In genomic region chr22:43270314-43270908, GRCh38 we compare ENCODE assay signal across 13 cellular contexts.
DNase-seq lines count a peak whose midpoint lies in the region; ATAC-seq and TF ChIP-seq lines count a peak whose summit lies in the region.
"Had no signal": no experiment of that assay in that cellular context is flagged by ENCODE, and none has a peak within 500 bp of the region (broad histone marks: within the 10 kb centered on the region; RNA-seq: fewer than 3 reads in every experiment).

No MANE protein-coding gene starts in this region.

- H3K27ac ChIP-seq in esophagus squamous epithelium (peak overlapping the region in 1 of 4 donors; percentile 9), gastroesophageal sphincter (no peak overlapping the region)

- 68 to 90% methylated on average over 2 to 3 of the region's 13 CpGs for WGBS in esophagus squamous epithelium, 2 donors
- WGBS in gastroesophageal sphincter (ENCODE audit: low coverage in 1 of 2), 2 donors: 85% methylated on average over 4 of the region's 13 CpGs; no CpG with 5 or more reads in 1 of the 2 donors

- ATAC-seq in gastroesophageal sphincter: no peak
- ATAC-seq: Right ventricle myocardium inferior had no signal

- H3K4me1 ChIP-seq in esophagus squamous epithelium (peaks cover 0 to 1% (median 0%) of the 10 kb centered on the region in 3 donors), gastroesophageal sphincter (peaks cover 0 to 12% (median 0%) of the 10 kb centered on the region in 3 donors)

- TF ChIP-seq POLR2A in esophagus squamous epithelium (IDR thresholded peaks at IDR 0.05) (no peak), gastroesophageal sphincter (IDR thresholded peaks at IDR 0.05) (no peak)

- H3K36me3 ChIP-seq in esophagus squamous epithelium (no peaks in the 10 kb centered on the region), gastroesophageal sphincter (peaks cover 0 to 50% of the 10 kb centered on the region in 2 donors)

- H3K4me3 ChIP-seq in fibroblast of villous mesenchyme (ENCODE audit: low read depth, low read length) (no peak overlapping the region), esophagus squamous epithelium (no peak overlapping the region), gastroesophageal sphincter (no peak overlapping the region)

- H3K9me3 ChIP-seq in esophagus squamous epithelium: no peaks in the 10 kb centered on the region
- H3K9me3 ChIP-seq in gastroesophageal sphincter: no peaks in the 10 kb centered on the region

- intact Hi-C loops in esophagus squamous epithelium (cut with DNase I): loop anchor here (5.0 to 10.0 kb wide), 2 partner anchors 107 to 534 kb away; no protein-coding TSS in a partner anchor

- peak; percentile 18 for DNase-seq in AG08395 (ENCODE audit: low spot score)
- peak; percentile 24 for DNase-seq in NAMALWA (ENCODE audit: low spot score)
- no peak for DNase-seq in fibroblast of villous mesenchyme (ENCODE audit: low read depth)
- DNase-seq in NCI-H2081 (lab: John Stamatoyannopoulos, UW): no peak
- no peak for DNase-seq in T1000 (lab: John Stamatoyannopoulos, UW)
- no peak for DNase-seq in esophagus squamous epithelium (lab: John Stamatoyannopoulos, UW)
- DNase-seq: activated CD4-positive, alpha-beta T cell treated with anti-CD3 and anti-CD28 coated beads for 4 hours; activated naive CD4-positive, alpha-beta T cell treated with anti-CD3 and anti-CD28 coated beads, Interleukin-2, amount 50 U/mL, for 16 hours; hypothalamus; NCI-H187 had no signal

- H3K27me3 ChIP-seq in esophagus squamous epithelium (peaks cover 0 to 39% (median 0%) of the 10 kb centered on the region in 4 donors), gastroesophageal sphincter (peaks cover 6% of the 10 kb centered on the region)

- TF ChIP-seq EP300 in gastroesophageal sphincter (IDR thresholded peaks at IDR 0.05): no peak

- TF ChIP-seq CTCF in GM12873 (IDR thresholded peaks at IDR 0.05; ENCODE audit: insufficient read depth, low read depth, low read length, missing control alignments) (peak; percentile 18), fibroblast of villous mesenchyme (IDR thresholded peaks at IDR 0.05; ENCODE audit: insufficient read depth, low read depth, low read length) (peak; percentile 38), esophagus squamous epithelium (IDR thresholded peaks at IDR 0.05) (no peak), gastroesophageal sphincter (IDR thresholded peaks at IDR 0.05) (no peak)

Comparison
In these comparisons a context has a peak if more than half of its experiments do, and no peak if none do; other contexts are left out.
1. DNase-seq: peak in AG08395 (single experiment) and NAMALWA (single experiment); none in fibroblast of villous mesenchyme (single experiment), NCI-H2081 (0 of 2), T1000 (single experiment) and esophagus squamous epithelium (single experiment).
2. CTCF ChIP-seq: peak in GM12873 (single experiment) and fibroblast of villous mesenchyme (single experiment); none in esophagus squamous epithelium (0 of 6) and gastroesophageal sphincter (0 of 4).